22 cellular contexts compared by ENCODE assay signal in the genomic region with DNA sequence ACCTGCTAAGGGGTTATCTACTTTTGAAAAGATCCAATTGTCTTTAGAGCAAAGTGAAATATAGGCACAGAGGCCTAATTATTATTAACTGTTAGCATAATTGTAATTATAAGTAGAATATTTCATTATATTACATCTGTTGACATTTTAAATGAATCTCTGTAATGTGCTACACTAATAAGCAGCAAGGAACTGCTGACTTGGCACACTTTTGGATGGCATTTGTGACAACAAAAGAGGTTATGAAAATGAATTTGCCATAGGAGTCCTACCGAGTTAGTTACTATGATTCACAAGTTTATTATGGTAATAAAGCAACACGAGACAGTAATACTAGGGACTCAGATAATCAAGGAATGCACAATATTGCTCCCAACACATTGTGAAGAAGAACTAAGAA.
"Had no signal": no experiment of that assay in that cellular context is flagged by ENCODE, and none has a peak within 500 bp of the region (broad histone marks: within the 10 kb centered on the region; RNA-seq: fewer than 3 reads in every experiment).

No MANE protein-coding gene starts in this region.

- FAIRE-seq: islet of Langerhans, kidney, pancreas, small intestine, urothelium cell line had no signal

- DNase-seq: hypothalamus; immature natural killer cell; kidney; left colon; left lung; lower lobe of right lung; mammary epithelial cell; naive thymus-derived CD8-positive, alpha-beta T cell; nucleus accumbens; pancreas; posterior cingulate gyrus; right cardiac atrium; sigmoid colon; small intestine; spleen; stimulated activated CD4-positive, alpha-beta T cell treated with anti-CD3 and anti-CD28 coated beads, Interleukin-4, amount 100 ng/mL, for 24 hours; stimulated activated naive CD4-positive, alpha-beta T cell; tibial artery; trophoblast cell; upper lobe of right lung had no signal
